ENCODE assay signal across 1 cellular context in genomic region chr10:47404446-47404845, GRCh38.
TF ChIP-seq lines count a peak whose summit lies in the region.

No MANE protein-coding gene starts in this region.

TF ChIP-seq in GM23338, 12 proteins besides CTCF, POLR2A, EP300 and RAD21:
- TF ChIP-seq EZH2 (IDR thresholded peaks at IDR 0.05; ENCODE audit: low read depth, unreplicated experiment) (no peak), STAT1 (IDR thresholded peaks at IDR 0.05; ENCODE audit: unreplicated experiment) (no peak), REST (IDR thresholded peaks at IDR 0.05; ENCODE audit: unreplicated experiment) (no peak), ETS1 (IDR thresholded peaks at IDR 0.05) (no peak), ZNF114 (CRISPR knock-in tag; IDR thresholded peaks at IDR 0.05) (no peak), ZNF462 (CRISPR knock-in tag; IDR thresholded peaks at IDR 0.05) (no peak), NANOG (IDR thresholded peaks at IDR 0.05; ENCODE audit: borderline replicate concordance) (no peak), CREB1 (CRISPR knock-in tag; IDR thresholded peaks at IDR 0.05; ENCODE audit: low read depth) (no peak), ZNF331 (CRISPR knock-in tag; IDR thresholded peaks at IDR 0.05; ENCODE audit: low read depth) (no peak), POLR2AphosphoS5 (IDR thresholded peaks at IDR 0.05; ENCODE audit: low read depth) (no peak), JUNB (IDR thresholded peaks at IDR 0.05; ENCODE audit: unreplicated experiment) (no peak), EZH2phosphoT487 (IDR thresholded peaks at IDR 0.05; ENCODE audit: unreplicated experiment) (no peak)
